ENCODE assay signal across 1 cellular context in the genomic region with DNA sequence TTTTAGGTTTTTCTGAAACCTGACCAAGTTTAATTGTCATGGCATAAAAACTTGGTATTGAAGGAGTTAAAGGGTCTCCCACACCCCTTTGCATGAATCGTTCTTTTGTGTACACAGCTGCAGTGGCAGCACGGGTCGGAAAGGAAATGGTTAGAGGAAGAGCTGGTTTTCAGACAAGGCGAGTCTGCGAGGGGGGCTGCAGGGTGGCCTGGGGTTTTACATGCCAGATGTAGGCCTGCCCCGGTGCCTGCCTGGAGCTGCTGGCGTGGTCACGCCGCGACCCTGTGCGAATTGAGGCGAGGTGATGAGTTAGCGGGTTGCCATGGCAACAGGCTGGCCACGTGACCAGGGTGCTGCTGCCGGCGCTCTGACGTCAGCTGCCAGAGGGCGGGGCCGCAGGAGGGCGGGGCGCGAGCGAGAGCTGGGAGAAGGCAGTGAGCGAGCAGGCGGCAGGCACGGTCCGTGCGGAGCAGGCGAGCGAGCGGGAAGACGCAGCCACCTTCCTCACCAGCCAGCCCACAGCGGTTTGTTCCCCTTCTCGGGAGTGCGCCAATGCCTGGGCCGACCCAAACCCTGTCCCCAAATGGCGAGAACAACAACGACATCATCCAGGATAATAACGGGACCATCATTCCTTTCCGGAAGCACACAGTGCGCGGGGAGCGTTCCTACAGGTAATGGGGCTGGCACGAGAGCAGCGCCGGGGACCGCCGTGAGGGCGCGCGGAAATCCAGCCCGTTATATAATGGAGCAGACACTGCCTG.
TF ChIP-seq lines count a peak whose summit lies in the region.

Gene MAPRE2, plus strand, starts transcription at position 426 of the 764 bp plus-strand sequence. Its CDS starts 127 bp downstream, at position 553.

TF ChIP-seq in HepG2, 621 proteins besides CTCF, POLR2A, EP300 and RAD21 (continued from another document and continues in another):
- peak; percentile 49 for TF ChIP-seq IKZF4 (CRISPR knock-in tag; IDR thresholded peaks at IDR 0.05; ENCODE audit: borderline replicate concordance, low read depth, not compliant biosample characterization)
- peak; percentile 77 for TF ChIP-seq GATAD1 (CRISPR knock-in tag; IDR thresholded peaks at IDR 0.05)
- no peak; the same call in 1 of the 2 replicates for TF ChIP-seq MEIS1 (CRISPR knock-in tag; IDR thresholded peaks at IDR 0.05; ENCODE audit: borderline replicate concordance)
- no peak for TF ChIP-seq NBN (conservative IDR thresholded peaks at IDR 0.05)
- peak; percentile 53 for TF ChIP-seq ELF1 (CRISPR knock-in tag; IDR thresholded peaks at IDR 0.05)
- no peak for TF ChIP-seq ZNF512 (CRISPR knock-in tag; IDR thresholded peaks at IDR 0.05)
- TF ChIP-seq THAP11 (CRISPR knock-in tag; IDR thresholded peaks at IDR 0.05) = peak; percentile 63; the same call in 1 of the 2 replicates
- TF ChIP-seq TBX3 (IDR thresholded peaks at IDR 0.05; ENCODE audit: borderline replicate concordance) = peak; percentile 68; the same call in 1 of the 2 replicates
- TF ChIP-seq, protein P1, sequence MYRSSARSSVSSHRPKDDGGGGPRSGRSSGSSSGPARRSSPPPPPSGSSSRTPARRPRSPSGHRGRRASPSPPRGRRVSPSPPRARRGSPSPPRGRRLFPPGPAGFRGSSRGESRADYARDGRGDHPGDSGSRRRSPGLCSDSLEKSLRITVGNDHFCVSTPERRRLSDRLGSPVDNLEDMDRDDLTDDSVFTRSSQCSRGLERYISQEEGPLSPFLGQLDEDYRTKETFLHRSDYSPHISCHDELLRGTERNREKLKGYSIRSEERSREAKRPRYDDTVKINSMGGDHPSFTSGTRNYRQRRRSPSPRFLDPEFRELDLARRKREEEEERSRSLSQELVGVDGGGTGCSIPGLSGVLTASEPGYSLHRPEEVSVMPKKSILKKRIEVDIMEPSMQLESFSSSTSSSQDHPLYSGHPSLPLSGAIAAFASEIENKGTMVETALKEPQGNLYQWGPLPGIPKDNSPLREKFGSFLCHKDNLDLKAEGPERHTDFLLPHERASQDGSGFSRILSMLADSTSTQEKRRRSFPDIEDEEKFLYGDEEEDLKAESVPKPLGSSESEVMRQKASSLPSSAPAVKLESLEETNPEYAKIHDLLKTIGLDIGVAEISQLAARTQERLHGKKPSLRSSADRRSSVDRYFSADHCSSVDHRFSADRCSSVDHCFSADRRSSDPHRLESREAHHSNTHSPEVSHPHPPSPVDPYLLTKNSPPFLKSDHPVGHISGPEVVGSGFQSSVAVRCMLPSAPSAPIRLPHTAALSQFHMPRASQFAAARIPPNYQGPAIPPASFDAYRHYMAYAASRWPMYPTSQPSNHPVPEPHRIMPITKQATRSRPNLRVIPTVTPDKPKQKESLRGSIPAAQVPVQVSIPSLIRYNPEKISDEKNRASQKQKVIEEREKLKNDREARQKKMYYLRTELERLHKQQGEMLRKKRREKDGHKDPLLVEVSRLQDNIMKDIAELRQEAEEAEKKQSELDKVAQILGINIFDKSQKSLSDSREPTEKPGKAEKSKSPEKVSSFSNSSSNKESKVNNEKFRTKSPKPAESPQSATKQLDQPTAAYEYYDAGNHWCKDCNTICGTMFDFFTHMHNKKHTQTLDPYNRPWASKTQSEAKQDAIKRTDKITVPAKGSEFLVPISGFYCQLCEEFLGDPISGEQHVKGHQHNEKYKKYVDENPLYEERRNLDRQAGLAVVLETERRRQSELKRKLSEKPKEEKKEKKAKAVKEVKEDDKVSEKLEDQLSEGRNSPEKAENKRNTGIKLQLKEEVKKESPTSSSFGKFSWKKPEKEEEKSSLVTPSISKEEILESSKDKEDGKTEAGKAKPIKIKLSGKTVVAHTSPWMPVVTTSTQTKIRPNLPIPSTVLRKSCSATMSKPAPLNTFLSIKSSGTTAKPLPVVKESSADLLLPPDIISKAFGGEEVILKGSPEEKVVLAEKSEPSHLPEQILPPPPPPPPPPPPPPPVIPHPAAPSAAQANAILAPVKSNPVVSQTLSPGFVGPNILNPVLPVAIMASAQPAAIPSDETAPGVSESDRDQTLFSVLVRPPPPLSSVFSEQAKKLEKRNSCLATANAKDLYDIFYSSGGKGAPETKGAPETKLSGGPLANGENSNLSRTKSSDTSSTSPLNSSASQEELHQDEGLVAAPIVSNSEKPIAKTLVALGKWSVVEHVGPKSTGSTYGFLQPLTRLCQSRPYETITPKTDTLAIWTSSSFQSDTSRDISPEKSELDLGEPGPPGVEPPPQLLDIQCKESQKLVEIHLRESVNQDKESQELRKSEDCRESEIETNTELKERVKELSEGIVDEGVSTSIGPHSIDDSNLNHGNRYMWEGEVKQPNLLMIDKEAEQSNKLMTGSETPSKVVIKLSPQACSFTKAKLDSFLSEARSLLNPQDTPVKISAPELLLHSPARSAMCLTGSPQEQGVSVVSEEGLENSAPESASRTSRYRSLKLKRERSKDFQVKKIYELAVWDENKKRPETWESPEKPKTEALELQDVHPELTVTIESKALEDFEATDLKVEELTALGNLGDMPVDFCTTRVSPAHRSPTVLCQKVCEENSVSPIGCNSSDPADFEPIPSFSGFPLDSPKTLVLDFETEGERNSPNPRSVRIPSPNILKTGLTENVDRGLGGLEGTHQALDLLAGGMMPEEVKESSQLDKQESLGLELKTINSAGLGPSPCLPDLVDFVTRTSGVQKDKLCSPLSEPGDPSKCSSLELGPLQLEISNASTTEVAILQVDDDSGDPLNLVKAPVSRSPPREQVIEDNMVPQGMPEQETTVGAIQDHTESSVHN (CRISPR knock-in tag; IDR thresholded peaks at IDR 0.05) = 0 out of 2 replicates have a peak, but pooled peaks have one; percentile 19
- no peak for TF ChIP-seq KAT2B (IDR thresholded peaks at IDR 0.05; ENCODE audit: borderline replicate concordance, low read depth, low read length)
- TF ChIP-seq ARNT2 (CRISPR knock-in tag; IDR thresholded peaks at IDR 0.05; ENCODE audit: low read depth) = peak; percentile 85
- no peak for TF ChIP-seq THYN1 (CRISPR knock-in tag; IDR thresholded peaks at IDR 0.05; ENCODE audit: borderline replicate concordance, low read depth)
- TF ChIP-seq NCOA2 (CRISPR knock-in tag; IDR thresholded peaks at IDR 0.05) = peak; percentile 41; the same call in 1 of the 2 replicates
- peak; percentile 56; the same call in 1 of the 2 replicates for TF ChIP-seq FOXK1 (CRISPR knock-in tag; IDR thresholded peaks at IDR 0.05; ENCODE audit: borderline replicate concordance, low read depth)
- no peak for TF ChIP-seq NR2F2 (IDR thresholded peaks at IDR 0.05; ENCODE audit: borderline replicate concordance, low read depth)
- TF ChIP-seq, protein P2, sequence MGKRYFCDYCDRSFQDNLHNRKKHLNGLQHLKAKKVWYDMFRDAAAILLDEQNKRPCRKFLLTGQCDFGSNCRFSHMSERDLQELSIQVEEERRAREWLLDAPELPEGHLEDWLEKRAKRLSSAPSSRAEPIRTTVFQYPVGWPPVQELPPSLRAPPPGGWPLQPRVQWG (CRISPR knock-in tag; IDR thresholded peaks at IDR 0.05; ENCODE audit: borderline replicate concordance, low read depth) = no peak
- TF ChIP-seq ZFP36L1 (CRISPR knock-in tag; IDR thresholded peaks at IDR 0.05) = peak; percentile 26; the same call in 1 of the 2 replicates
- TF ChIP-seq ZNF263 (CRISPR knock-in tag; IDR thresholded peaks at IDR 0.05) = peak; percentile 54
- peak; percentile 95 for TF ChIP-seq KMT2A (CRISPR knock-in tag; IDR thresholded peaks at IDR 0.05)
- TF ChIP-seq CEBPZ (IDR thresholded peaks at IDR 0.05; ENCODE audit: low read length) = no peak
- TF ChIP-seq ZNF639 (CRISPR knock-in tag; conservative IDR thresholded peaks at IDR 0.05) = no peak
- TF ChIP-seq, protein P3, sequence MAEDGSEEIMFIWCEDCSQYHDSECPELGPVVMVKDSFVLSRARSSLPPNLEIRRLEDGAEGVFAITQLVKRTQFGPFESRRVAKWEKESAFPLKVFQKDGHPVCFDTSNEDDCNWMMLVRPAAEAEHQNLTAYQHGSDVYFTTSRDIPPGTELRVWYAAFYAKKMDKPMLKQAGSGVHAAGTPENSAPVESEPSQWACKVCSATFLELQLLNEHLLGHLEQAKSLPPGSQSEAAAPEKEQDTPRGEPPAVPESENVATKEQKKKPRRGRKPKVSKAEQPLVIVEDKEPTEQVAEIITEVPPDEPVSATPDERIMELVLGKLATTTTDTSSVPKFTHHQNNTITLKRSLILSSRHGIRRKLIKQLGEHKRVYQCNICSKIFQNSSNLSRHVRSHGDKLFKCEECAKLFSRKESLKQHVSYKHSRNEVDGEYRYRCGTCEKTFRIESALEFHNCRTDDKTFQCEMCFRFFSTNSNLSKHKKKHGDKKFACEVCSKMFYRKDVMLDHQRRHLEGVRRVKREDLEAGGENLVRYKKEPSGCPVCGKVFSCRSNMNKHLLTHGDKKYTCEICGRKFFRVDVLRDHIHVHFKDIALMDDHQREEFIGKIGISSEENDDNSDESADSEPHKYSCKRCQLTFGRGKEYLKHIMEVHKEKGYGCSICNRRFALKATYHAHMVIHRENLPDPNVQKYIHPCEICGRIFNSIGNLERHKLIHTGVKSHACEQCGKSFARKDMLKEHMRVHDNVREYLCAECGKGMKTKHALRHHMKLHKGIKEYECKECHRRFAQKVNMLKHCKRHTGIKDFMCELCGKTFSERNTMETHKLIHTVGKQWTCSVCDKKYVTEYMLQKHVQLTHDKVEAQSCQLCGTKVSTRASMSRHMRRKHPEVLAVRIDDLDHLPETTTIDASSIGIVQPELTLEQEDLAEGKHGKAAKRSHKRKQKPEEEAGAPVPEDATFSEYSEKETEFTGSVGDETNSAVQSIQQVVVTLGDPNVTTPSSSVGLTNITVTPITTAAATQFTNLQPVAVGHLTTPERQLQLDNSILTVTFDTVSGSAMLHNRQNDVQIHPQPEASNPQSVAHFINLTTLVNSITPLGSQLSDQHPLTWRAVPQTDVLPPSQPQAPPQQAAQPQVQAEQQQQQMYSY (CRISPR knock-in tag; IDR thresholded peaks at IDR 0.05) = no peak
- TF ChIP-seq ARHGAP35 (CRISPR knock-in tag; IDR thresholded peaks at IDR 0.05; ENCODE audit: borderline replicate concordance) = peak; percentile 62; the same call in 1 of the 2 replicates
- TF ChIP-seq, protein P4, sequence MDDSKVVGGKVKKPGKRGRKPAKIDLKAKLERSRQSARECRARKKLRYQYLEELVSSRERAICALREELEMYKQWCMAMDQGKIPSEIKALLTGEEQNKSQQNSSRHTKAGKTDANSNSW (CRISPR knock-in tag; IDR thresholded peaks at IDR 0.05; ENCODE audit: borderline replicate concordance) = no peak; the same call in 1 of the 2 replicates
- TF ChIP-seq ELF4 (CRISPR knock-in tag; IDR thresholded peaks at IDR 0.05; ENCODE audit: borderline replicate concordance) = no peak
- 0 out of 2 replicates have a peak, but pooled peaks have one; percentile 14 for TF ChIP-seq ZNF451 (CRISPR knock-in tag; IDR thresholded peaks at IDR 0.05)
- no peak for TF ChIP-seq ZFP36 (IDR thresholded peaks at IDR 0.05; ENCODE audit: borderline replicate concordance, low read depth, low read length, partially characterized antibody)
- TF ChIP-seq XBP1 (CRISPR knock-in tag; IDR thresholded peaks at IDR 0.05) = no peak
- no peak for TF ChIP-seq ZNF530 (CRISPR knock-in tag; IDR thresholded peaks at IDR 0.05; ENCODE audit: low read depth)
- no peak for TF ChIP-seq ZNF282 (IDR thresholded peaks at IDR 0.05; ENCODE audit: partially characterized antibody)
- TF ChIP-seq ZNF354B (CRISPR knock-in tag; IDR thresholded peaks at IDR 0.05) = no peak
- TF ChIP-seq CHD2 (IDR thresholded peaks at IDR 0.05; ENCODE audit: low read depth, low read length) = no peak
